Comparison of ENCODE assay signal across 7 cellular contexts in genomic region chr2:219041252-219041651, GRCh38. TPM values are rescaled to one million over a fixed set of nuclear protein-coding genes. Genes with fewer than 3 reads are reported as not detected.
DNase-seq lines count a peak whose midpoint lies in the region; ATAC-seq and TF ChIP-seq lines count a peak whose summit lies in the region.

CFAP65 (minus strand) TSS chr2:219041516; CDS start chr2:219039048, 2,468 bp downstream.

- CTCF ChIA-PET in mammary epithelial cell (lab: Charles Lee; ENCODE audit: low non-redundant PET), result interaction anchor here (0.6 to 0.8 kb wide), 2 partner anchors 103 to 252 kb away, joined by 4 read pairs; no protein-coding TSS in a partner anchor

- peak; percentile 44 for DNase-seq in NCI-H510A treated with DMSO at 0.1 percent for 48 hours (lab: John Stamatoyannopoulos, UW)
- DNase-seq in mammary epithelial cell, result peak; percentile 46
- no peak for DNase-seq in lower lobe of right lung
- DNase-seq in thoracic aorta (ENCODE audit: low spot score), result no peak

- peak in 1 of 2 donors; percentile 57 for ATAC-seq in lower lobe of right lung
- no peak for ATAC-seq in thoracic aorta (ENCODE audit: insufficient number of reproducible peaks, low FRiP score, low read depth)
- ATAC-seq in HG03469 (IDR thresholded peaks at IDR 0.05; ENCODE audit: unreplicated experiment), result no peak
- ATAC-seq in HG03432 (IDR thresholded peaks at IDR 0.05; ENCODE audit: unreplicated experiment), result no peak

- H3K4me2 ChIP-seq in mammary epithelial cell (ENCODE audit: insufficient read depth, low read depth, low read length), result peak within 1 kb of the TSS; percentile 71

- WGBS in mammary epithelial cell (ENCODE audit: low coverage, missing lambda C conversion rate), result 1% methylated on average over 19 of the region's 21 CpGs

- H3K27me3 ChIP-seq in mammary epithelial cell (ENCODE audit: insufficient read depth, low read length) (peaks cover 9% of the 10 kb centered on the region), lower lobe of right lung (ENCODE audit: low read depth) (peaks cover 47% of the 10 kb centered on the region), thoracic aorta (replicated peaks; ENCODE audit: insufficient read depth) (no peaks in the 10 kb centered on the region)

- TF ChIP-seq CTCF in mammary epithelial cell (conservative IDR thresholded peaks at IDR 0.05 in 1 of 2, IDR thresholded peaks at IDR 0.05 in 1 of 2; ENCODE audit: extremely low read depth in 1 of 2, insufficient read depth in 1 of 2, low read depth in 1 of 2, low read length in 2 of 2) (no peak), lower lobe of right lung (IDR thresholded peaks at IDR 0.05) (no peak), thoracic aorta (IDR thresholded peaks at IDR 0.05) (no peak)

- H3K36me3 ChIP-seq in ES-I3 (ENCODE audit: insufficient read depth, low read length) (no peaks in the 10 kb centered on the region), mammary epithelial cell (ENCODE audit: insufficient read depth, low read length) (no peaks in the 10 kb centered on the region), lower lobe of right lung (no peaks in the 10 kb centered on the region), thoracic aorta (no peaks in the 10 kb centered on the region)

- H2AFZ ChIP-seq in mammary epithelial cell (ENCODE audit: low read depth, low read length), result peak within 1 kb of the TSS; percentile 84

- H3K9me3 ChIP-seq in ES-I3 (ENCODE audit: control insufficient read depth, insufficient read depth, low read length), result no peaks in the 10 kb centered on the region
- no peaks in the 10 kb centered on the region for H3K9me3 ChIP-seq in mammary epithelial cell (replicated peaks; ENCODE audit: insufficient read depth, low read length)
- no peaks in the 10 kb centered on the region for H3K9me3 ChIP-seq in lower lobe of right lung
- H3K9me3 ChIP-seq in thoracic aorta, result no peaks in the 10 kb centered on the region

- in situ Hi-C loops in mammary epithelial cell (cut with MboI; ENCODE audit: low sequenced_read_pairs in 2 of 2), result loop anchor here in 1 of 2 donors (25.0 kb wide), 1 partner anchor 296 kb away; the partner anchor contains the start of gene RESP18

- BruUV-seq in mammary epithelial cell (replicated peaks; lab: Mats Ljungman, UMichigan), result no TSS peak

- H3K79me2 ChIP-seq in mammary epithelial cell (ENCODE audit: insufficient read depth, low read length), result no peaks in the 10 kb centered on the region

- H3K4me3 ChIP-seq in mammary epithelial cell (replicated peaks in 1 of 3; ENCODE audit: insufficient read depth in 1 of 3, low read depth in 2 of 3, low read length in 3 of 3) (peak within 1 kb of the TSS; percentile 26 to 38 (median 36)), lower lobe of right lung (peak within 1 kb of the TSS; percentile 26), thoracic aorta (peak within 1 kb of the TSS; percentile 39)

- H3K27ac ChIP-seq in mammary epithelial cell (ENCODE audit: insufficient read depth, low read depth, low read length) (no peak within 1 kb of the TSS), lower lobe of right lung (no peak within 1 kb of the TSS), thoracic aorta (no peak within 1 kb of the TSS)

- dilution Hi-C loops in mammary epithelial cell (cut with HindIII; ENCODE audit: low sequenced_read_pairs), result no loop called here

- no peaks in the 10 kb centered on the region for H3K4me1 ChIP-seq in ES-I3 (ENCODE audit: insufficient read depth, low read length)
- H3K4me1 ChIP-seq in mammary epithelial cell (ENCODE audit: insufficient read depth, low read length), result no peaks in the 10 kb centered on the region
- no peaks in the 10 kb centered on the region for H3K4me1 ChIP-seq in lower lobe of right lung
- H3K4me1 ChIP-seq in thoracic aorta (ENCODE audit: control insufficient read depth in 1 of 2, low read depth in 2 of 2), result peaks cover 0 to 4% of the 10 kb centered on the region in 2 donors

- intact Hi-C loops in mammary epithelial cell (cut with micrococcal nuclease), result no loop called here
- intact Hi-C loops in lower lobe of right lung (cut with DNase I), result no loop called here

- H4K20me1 ChIP-seq in mammary epithelial cell (ENCODE audit: insufficient read depth, low read length), result no peaks in the 10 kb centered on the region

- H3K9ac ChIP-seq in ES-I3 (ENCODE audit: low read depth, low read length), result peak within 1 kb of the TSS; percentile 43; the same call in 1 of the 2 replicates
- H3K9ac ChIP-seq in mammary epithelial cell (ENCODE audit: insufficient read depth, low read length), result no peak within 1 kb of the TSS

RNA-seq across cellular contexts. Expression of gene CFAP65, which starts in this region (rescaled TPM):
- total RNA-seq in mammary epithelial cell, result under 1 TPM in 1 of 2 donors, not detected in 1; 0.50 TPM
- polyA plus RNA-seq in mammary epithelial cell, result 0.01 TPM
- polyA minus RNA-seq in mammary epithelial cell, result not detected
- 7.6 TPM for total RNA-seq in lower lobe of right lung
- not detected for total RNA-seq in thoracic aorta

Comparison
In these comparisons a context has a peak if more than half of its experiments do, and no peak if none do; other contexts are left out.
1. Peak in DNase-seq, H3K4me3 ChIP-seq and H3K4me2 ChIP-seq in mammary epithelial cell; RNA of the gene not detected or under 1 TPM.